ENCODE assay signal across 8 cellular contexts in genomic region chr5:157384971-157385709, GRCh38.
A peak's percentile ranks its signal among the peaks of the same experiment; 100 is the strongest.
DNase-seq lines count a peak whose midpoint lies in the region; ATAC-seq, FAIRE-seq and TF ChIP-seq lines count a peak whose summit lies in the region.

No MANE protein-coding gene starts in this region.

- DNase-seq in AG04450 (ENCODE audit: low read depth, low spot score) = peak; percentile 97
- peak; percentile 99 for DNase-seq in M059J (ENCODE audit: low read depth)
- peak; percentile 91 for DNase-seq in endothelial cell of umbilical vein (ENCODE audit: low read depth, low spot score)
- DNase-seq in myocyte (ENCODE audit: low read depth) = peak; percentile 97
- no peak for DNase-seq in GM19238 (ENCODE audit: insufficient read length, low spot score)
- DNase-seq in NCI-H2196 treated with DMSO at 0.1 percent for 48 hours (lab: John Stamatoyannopoulos, UW; ENCODE audit: unreplicated experiment) = no peak
- DNase-seq in MM.1S = no peak

- TF ChIP-seq POLR2A in endothelial cell of umbilical vein (IDR thresholded peaks at IDR 0.05; ENCODE audit: low read depth, low read length) = no peak

- H3K27ac ChIP-seq in AG04450 (ENCODE audit: low read depth, low read length) (peak overlapping the region; percentile 95), endothelial cell of umbilical vein (ENCODE audit: insufficient read depth, low read depth, low read length) (peak overlapping the region; percentile 88), MM.1S (ENCODE audit: low read length) (no peak overlapping the region)

- intact Hi-C loops in endothelial cell of umbilical vein (cut with micrococcal nuclease) = loop anchor here (1.0 to 2.0 kb wide), 5 partner anchors 18 to 474 kb away; partner anchors contain the start of genes CLINT1 and LSM11

- ATAC-seq in GM18519 (IDR thresholded peaks at IDR 0.05; ENCODE audit: low FRiP score, unreplicated experiment) = no peak

- H3K36me3 ChIP-seq in endothelial cell of umbilical vein (ENCODE audit: control insufficient read depth in 2 of 2, extremely low read depth in 1 of 2, insufficient read depth in 2 of 2, low read length in 2 of 2) (no peaks in the 10 kb centered on the region), MM.1S (replicated peaks; ENCODE audit: insufficient read depth, low read length) (peaks cover 8% of the 10 kb centered on the region; the same call in 1 of the 2 replicates)

- H3K9me1 ChIP-seq in endothelial cell of umbilical vein (replicated peaks; ENCODE audit: control insufficient read depth, extremely low read depth, insufficient read depth, low read length) = no peaks in the 10 kb centered on the region

- H3K4me2 ChIP-seq in endothelial cell of umbilical vein (ENCODE audit: insufficient read depth, low read length) = peak overlapping the region; percentile 65
- no peak overlapping the region for H3K4me2 ChIP-seq in MM.1S (ENCODE audit: low read depth, low read length)

- BruUV-seq in endothelial cell of umbilical vein (replicated peaks; lab: Mats Ljungman, UMichigan) = no TSS peak

- POLR2A ChIA-PET in AG04450 (lab: Yijun Ruan, JAX) = interaction anchor here (1.2 kb wide), 1 partner anchor 14 kb away, joined by 15 read pairs; no protein-coding TSS in a partner anchor
- POLR2A ChIA-PET in endothelial cell of umbilical vein (lab: Charles Lee) = interaction anchor here (0.5 kb wide), 1 partner anchor 55 kb away, joined by 3 read pairs; no protein-coding TSS in a partner anchor

- no peaks in the 10 kb centered on the region for H3K27me3 ChIP-seq in AG04450 (ENCODE audit: control insufficient read depth, insufficient read depth, low read length)
- no peaks in the 10 kb centered on the region for H3K27me3 ChIP-seq in endothelial cell of umbilical vein (ENCODE audit: control insufficient read depth in 2 of 2, insufficient read depth in 2 of 2, low read length in 2 of 2)
- H3K27me3 ChIP-seq in MM.1S (replicated peaks; ENCODE audit: insufficient read depth, low read length) = no peaks in the 10 kb centered on the region

- H4K20me1 ChIP-seq in endothelial cell of umbilical vein (replicated peaks; ENCODE audit: control insufficient read depth, extremely low read depth, insufficient read depth, low read length) (no peaks in the 10 kb centered on the region), MM.1S (ENCODE audit: insufficient read depth, low read length) (no peaks in the 10 kb centered on the region)

- H3K4me1 ChIP-seq in endothelial cell of umbilical vein (ENCODE audit: control insufficient read depth, extremely low read depth, insufficient read depth, low read length) (peaks cover 57% of the 10 kb centered on the region), MM.1S (ENCODE audit: low read length) (no peaks in the 10 kb centered on the region)

- H3K9ac ChIP-seq in endothelial cell of umbilical vein (replicated peaks; ENCODE audit: extremely low read depth, insufficient read depth, low read length) (peak overlapping the region; percentile 70), MM.1S (ENCODE audit: low read length) (no peak overlapping the region)

- no peaks in the 10 kb centered on the region for H3F3A ChIP-seq in MM.1S (ENCODE audit: insufficient read depth, low read length)

- H3K9me2 ChIP-seq in MM.1S (replicated peaks; ENCODE audit: insufficient read depth, low read length) = no peaks in the 10 kb centered on the region

- H3K4me3 ChIP-seq in AG04450 (ENCODE audit: low read depth, low read length) (no peak overlapping the region; the same call in 1 of the 2 replicates), endothelial cell of umbilical vein (replicated peaks in 1 of 3; ENCODE audit: insufficient read depth in 1 of 3, low read depth in 1 of 3, low read length in 3 of 3) (no peak overlapping the region), MM.1S (ENCODE audit: low read length) (no peak overlapping the region)

- no peaks in the 10 kb centered on the region; the same call in 1 of the 2 replicates for H3K9me3 ChIP-seq in AG04450 (ENCODE audit: control insufficient read depth, insufficient read depth, low read length)
- no peaks in the 10 kb centered on the region for H3K9me3 ChIP-seq in endothelial cell of umbilical vein (replicated peaks; ENCODE audit: control insufficient read depth, insufficient read depth, low read length)
- no peaks in the 10 kb centered on the region for H3K9me3 ChIP-seq in MM.1S (replicated peaks; ENCODE audit: insufficient read depth, low read length)

- dilution Hi-C loops in endothelial cell of umbilical vein (cut with MboI; ENCODE audit: extremely low pct_ligation_motif_present, low sequenced_read_pairs) = no loop called here

- CTCF ChIA-PET in AG04450 (lab: Charles Lee) = interaction anchor here (0.7 to 1.6 kb wide), 6 partner anchors 18 to 333 kb away, joined by 3 to 6 read pairs (median 3); no protein-coding TSS in a partner anchor
- CTCF ChIA-PET in endothelial cell of umbilical vein (lab: Charles Lee) = interaction anchor here (1.3 to 1.7 kb wide), 5 partner anchors 18 to 358 kb away, joined by 3 to 6 read pairs (median 5); partner anchors contain the start of gene LSM11

- H3K79me2 ChIP-seq in endothelial cell of umbilical vein (ENCODE audit: control insufficient read depth, insufficient read depth, low read length) (no peaks in the 10 kb centered on the region), MM.1S (ENCODE audit: low read length) (no peaks in the 10 kb centered on the region)

- H2AFZ ChIP-seq in endothelial cell of umbilical vein (ENCODE audit: low read depth, low read length) = no peak overlapping the region
- H2AFZ ChIP-seq in MM.1S (ENCODE audit: low read length) = no peak overlapping the region

- peak; percentile 95 for FAIRE-seq in endothelial cell of umbilical vein (lab: Jason Lieb, UNC)

- TF ChIP-seq CTCF in AG04450 (IDR thresholded peaks at IDR 0.05; ENCODE audit: low read depth, low read length) (no peak), endothelial cell of umbilical vein (IDR thresholded peaks at IDR 0.05; ENCODE audit: extremely low read depth in 1 of 2, insufficient read depth in 1 of 2, low read depth in 1 of 2, low read length in 2 of 2) (no peak), MM.1S (IDR thresholded peaks at IDR 0.05; ENCODE audit: low read length) (no peak)

TF ChIP-seq in endothelial cell of umbilical vein, 7 proteins besides CTCF, POLR2A, EP300 and RAD21:
- TF ChIP-seq JUN (IDR thresholded peaks at IDR 0.05; ENCODE audit: borderline replicate concordance, insufficient read depth, insufficient read length, low read depth) (peak; percentile 35), MYC (IDR thresholded peaks at IDR 0.05; ENCODE audit: low read depth, low read length) (peak; percentile 11), FOS (IDR thresholded peaks at IDR 0.05; ENCODE audit: borderline replicate concordance, insufficient read depth, low read length) (peak; percentile 34), EZH2 (IDR thresholded peaks at IDR 0.05; ENCODE audit: borderline replicate concordance, low read depth, low read length, severe bottlenecking) (no peak), MAX (IDR thresholded peaks at IDR 0.05; ENCODE audit: insufficient read depth, insufficient read length) (peak; percentile 48), GATA2 (IDR thresholded peaks at IDR 0.05; ENCODE audit: insufficient read depth, insufficient read length, low read depth, low read length) (peak; percentile 96), POLR2AphosphoS5 (IDR thresholded peaks at IDR 0.05; ENCODE audit: insufficient read depth, low read depth, low read length) (no peak)

Comparison
In these comparisons a context has a peak if more than half of its experiments do, and no peak if none do; other contexts are left out.
1. DNase-seq: peak in AG04450 (single experiment), M059J (single experiment), endothelial cell of umbilical vein (single experiment) and myocyte (single experiment); none in GM19238 (single experiment), NCI-H2196 treated with DMSO at 0.1 percent for 48 hours (single experiment) and MM.1S (single experiment).